In the genomic region with DNA sequence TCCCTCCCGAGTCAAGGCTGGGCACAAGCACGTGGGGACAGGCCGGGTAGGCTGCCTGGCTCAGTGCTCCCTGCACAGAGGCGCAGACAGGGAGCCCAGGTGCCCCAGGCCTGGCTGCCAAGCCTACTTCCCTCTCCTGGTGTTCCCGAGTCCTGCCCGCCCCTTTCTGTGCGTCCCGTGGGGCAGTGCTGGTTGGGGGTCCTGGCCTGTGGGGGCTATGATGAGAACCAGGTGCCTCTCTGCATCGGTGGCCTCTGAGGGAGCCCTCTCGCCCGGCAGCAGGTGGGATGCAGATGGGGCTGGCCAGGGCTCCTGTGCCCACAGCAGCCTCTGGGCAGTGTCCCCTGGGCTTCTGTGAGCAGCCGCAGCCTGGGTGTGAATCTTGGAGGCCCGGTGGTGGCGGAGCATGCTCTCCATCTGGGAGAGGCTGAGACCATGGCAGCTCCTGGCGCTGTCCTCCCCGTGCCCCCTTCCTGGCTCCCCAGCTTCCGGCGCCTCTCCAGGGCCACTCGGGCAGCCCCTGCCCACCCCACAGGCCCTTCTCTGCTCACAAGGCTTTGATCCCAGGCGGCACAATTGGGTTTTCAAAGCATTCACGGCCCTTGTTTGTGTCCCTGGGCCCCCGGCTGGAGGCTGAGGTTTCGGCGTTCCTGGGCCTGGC, we compare ENCODE assay signal across 1 cellular context.
TF ChIP-seq lines count a peak whose summit lies in the region.

No MANE protein-coding gene starts in this region.

TF ChIP-seq in HepG2, 621 proteins besides CTCF, POLR2A, EP300 and RAD21 (continued from another document and continues in another):
- TF ChIP-seq, protein P1, sequence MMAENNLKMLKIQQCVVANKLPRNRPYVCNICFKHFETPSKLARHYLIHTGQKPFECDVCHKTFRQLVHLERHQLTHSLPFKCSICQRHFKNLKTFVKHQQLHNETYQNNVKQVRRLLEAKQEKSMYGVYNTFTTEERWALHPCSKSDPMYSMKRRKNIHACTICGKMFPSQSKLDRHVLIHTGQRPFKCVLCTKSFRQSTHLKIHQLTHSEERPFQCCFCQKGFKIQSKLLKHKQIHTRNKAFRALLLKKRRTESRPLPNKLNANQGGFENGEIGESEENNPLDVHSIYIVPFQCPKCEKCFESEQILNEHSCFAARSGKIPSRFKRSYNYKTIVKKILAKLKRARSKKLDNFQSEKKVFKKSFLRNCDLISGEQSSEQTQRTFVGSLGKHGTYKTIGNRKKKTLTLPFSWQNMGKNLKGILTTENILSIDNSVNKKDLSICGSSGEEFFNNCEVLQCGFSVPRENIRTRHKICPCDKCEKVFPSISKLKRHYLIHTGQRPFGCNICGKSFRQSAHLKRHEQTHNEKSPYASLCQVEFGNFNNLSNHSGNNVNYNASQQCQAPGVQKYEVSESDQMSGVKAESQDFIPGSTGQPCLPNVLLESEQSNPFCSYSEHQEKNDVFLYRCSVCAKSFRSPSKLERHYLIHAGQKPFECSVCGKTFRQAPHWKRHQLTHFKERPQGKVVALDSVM (CRISPR knock-in tag; IDR thresholded peaks at IDR 0.05), result 0 out of 2 replicates have a peak, but pooled peaks have one; percentile 12
- TF ChIP-seq PCBP1 (IDR thresholded peaks at IDR 0.05; ENCODE audit: borderline replicate concordance, low read depth, low read length) (peak; percentile 40), EHMT2 (IDR thresholded peaks at IDR 0.05; ENCODE audit: borderline replicate concordance, low read depth, low read length) (no peak), CENPT (CRISPR knock-in tag; IDR thresholded peaks at IDR 0.05; ENCODE audit: low read depth) (no peak), HDAC6 (IDR thresholded peaks at IDR 0.05; ENCODE audit: low read depth, low read length) (no peak), HIVEP1 (CRISPR knock-in tag; IDR thresholded peaks at IDR 0.05) (no peak; the same call in 1 of the 2 replicates), PITX1 (CRISPR knock-in tag; IDR thresholded peaks at IDR 0.05) (no peak), ZNF3 (CRISPR knock-in tag; IDR thresholded peaks at IDR 0.05) (no peak), ZFP62 (CRISPR knock-in tag; IDR thresholded peaks at IDR 0.05) (no peak), ZIK1 (CRISPR knock-in tag; IDR thresholded peaks at IDR 0.05; ENCODE audit: borderline replicate concordance, low read depth) (no peak), CBX5 (CRISPR knock-in tag; IDR thresholded peaks at IDR 0.05; ENCODE audit: borderline replicate concordance) (no peak), ZNF274 (CRISPR knock-in tag; IDR thresholded peaks at IDR 0.05) (no peak), SP140L (CRISPR knock-in tag; IDR thresholded peaks at IDR 0.05; ENCODE audit: borderline replicate concordance) (no peak), CHCHD3 (CRISPR knock-in tag; IDR thresholded peaks at IDR 0.05) (no peak), REPIN1 (CRISPR knock-in tag; IDR thresholded peaks at IDR 0.05; ENCODE audit: borderline replicate concordance, low read depth) (no peak), ELF4 (CRISPR knock-in tag; IDR thresholded peaks at IDR 0.05; ENCODE audit: borderline replicate concordance) (no peak), ZFP36L2 (CRISPR knock-in tag; IDR thresholded peaks at IDR 0.05) (no peak), ZNF572 (CRISPR knock-in tag; IDR thresholded peaks at IDR 0.05) (no peak), ZNF713 (CRISPR knock-in tag; IDR thresholded peaks at IDR 0.05) (no peak), ZNF788 (CRISPR knock-in tag; IDR thresholded peaks at IDR 0.05; ENCODE audit: borderline replicate concordance) (peak; percentile 13; the same call in 1 of the 2 replicates)
- TF ChIP-seq, protein P2, sequence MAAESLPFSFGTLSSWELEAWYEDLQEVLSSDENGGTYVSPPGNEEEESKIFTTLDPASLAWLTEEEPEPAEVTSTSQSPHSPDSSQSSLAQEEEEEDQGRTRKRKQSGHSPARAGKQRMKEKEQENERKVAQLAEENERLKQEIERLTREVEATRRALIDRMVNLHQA (CRISPR knock-in tag; IDR thresholded peaks at IDR 0.05), result no peak
- TF ChIP-seq, protein P3, sequence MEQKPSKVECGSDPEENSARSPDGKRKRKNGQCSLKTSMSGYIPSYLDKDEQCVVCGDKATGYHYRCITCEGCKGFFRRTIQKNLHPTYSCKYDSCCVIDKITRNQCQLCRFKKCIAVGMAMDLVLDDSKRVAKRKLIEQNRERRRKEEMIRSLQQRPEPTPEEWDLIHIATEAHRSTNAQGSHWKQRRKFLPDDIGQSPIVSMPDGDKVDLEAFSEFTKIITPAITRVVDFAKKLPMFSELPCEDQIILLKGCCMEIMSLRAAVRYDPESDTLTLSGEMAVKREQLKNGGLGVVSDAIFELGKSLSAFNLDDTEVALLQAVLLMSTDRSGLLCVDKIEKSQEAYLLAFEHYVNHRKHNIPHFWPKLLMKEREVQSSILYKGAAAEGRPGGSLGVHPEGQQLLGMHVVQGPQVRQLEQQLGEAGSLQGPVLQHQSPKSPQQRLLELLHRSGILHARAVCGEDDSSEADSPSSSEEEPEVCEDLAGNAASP (CRISPR knock-in tag; IDR thresholded peaks at IDR 0.05; ENCODE audit: borderline replicate concordance), result peak; percentile 77; the same call in 1 of the 2 replicates
- TF ChIP-seq, protein P4, sequence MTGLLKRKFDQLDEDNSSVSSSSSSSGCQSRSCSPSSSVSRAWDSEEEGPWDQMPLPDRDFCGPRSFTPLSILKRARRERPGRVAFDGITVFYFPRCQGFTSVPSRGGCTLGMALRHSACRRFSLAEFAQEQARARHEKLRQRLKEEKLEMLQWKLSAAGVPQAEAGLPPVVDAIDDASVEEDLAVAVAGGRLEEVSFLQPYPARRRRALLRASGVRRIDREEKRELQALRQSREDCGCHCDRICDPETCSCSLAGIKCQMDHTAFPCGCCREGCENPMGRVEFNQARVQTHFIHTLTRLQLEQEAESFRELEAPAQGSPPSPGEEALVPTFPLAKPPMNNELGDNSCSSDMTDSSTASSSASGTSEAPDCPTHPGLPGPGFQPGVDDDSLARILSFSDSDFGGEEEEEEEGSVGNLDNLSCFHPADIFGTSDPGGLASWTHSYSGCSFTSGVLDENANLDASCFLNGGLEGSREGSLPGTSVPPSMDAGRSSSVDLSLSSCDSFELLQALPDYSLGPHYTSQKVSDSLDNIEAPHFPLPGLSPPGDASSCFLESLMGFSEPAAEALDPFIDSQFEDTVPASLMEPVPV (CRISPR knock-in tag; IDR thresholded peaks at IDR 0.05), result no peak
- TF ChIP-seq, protein P5, sequence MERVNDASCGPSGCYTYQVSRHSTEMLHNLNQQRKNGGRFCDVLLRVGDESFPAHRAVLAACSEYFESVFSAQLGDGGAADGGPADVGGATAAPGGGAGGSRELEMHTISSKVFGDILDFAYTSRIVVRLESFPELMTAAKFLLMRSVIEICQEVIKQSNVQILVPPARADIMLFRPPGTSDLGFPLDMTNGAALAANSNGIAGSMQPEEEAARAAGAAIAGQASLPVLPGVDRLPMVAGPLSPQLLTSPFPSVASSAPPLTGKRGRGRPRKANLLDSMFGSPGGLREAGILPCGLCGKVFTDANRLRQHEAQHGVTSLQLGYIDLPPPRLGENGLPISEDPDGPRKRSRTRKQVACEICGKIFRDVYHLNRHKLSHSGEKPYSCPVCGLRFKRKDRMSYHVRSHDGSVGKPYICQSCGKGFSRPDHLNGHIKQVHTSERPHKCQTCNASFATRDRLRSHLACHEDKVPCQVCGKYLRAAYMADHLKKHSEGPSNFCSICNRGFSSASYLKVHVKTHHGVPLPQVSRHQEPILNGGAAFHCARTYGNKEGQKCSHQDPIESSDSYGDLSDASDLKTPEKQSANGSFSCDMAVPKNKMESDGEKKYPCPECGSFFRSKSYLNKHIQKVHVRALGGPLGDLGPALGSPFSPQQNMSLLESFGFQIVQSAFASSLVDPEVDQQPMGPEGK (CRISPR knock-in tag; IDR thresholded peaks at IDR 0.05), result peak; percentile 94
- TF ChIP-seq, protein P6, sequence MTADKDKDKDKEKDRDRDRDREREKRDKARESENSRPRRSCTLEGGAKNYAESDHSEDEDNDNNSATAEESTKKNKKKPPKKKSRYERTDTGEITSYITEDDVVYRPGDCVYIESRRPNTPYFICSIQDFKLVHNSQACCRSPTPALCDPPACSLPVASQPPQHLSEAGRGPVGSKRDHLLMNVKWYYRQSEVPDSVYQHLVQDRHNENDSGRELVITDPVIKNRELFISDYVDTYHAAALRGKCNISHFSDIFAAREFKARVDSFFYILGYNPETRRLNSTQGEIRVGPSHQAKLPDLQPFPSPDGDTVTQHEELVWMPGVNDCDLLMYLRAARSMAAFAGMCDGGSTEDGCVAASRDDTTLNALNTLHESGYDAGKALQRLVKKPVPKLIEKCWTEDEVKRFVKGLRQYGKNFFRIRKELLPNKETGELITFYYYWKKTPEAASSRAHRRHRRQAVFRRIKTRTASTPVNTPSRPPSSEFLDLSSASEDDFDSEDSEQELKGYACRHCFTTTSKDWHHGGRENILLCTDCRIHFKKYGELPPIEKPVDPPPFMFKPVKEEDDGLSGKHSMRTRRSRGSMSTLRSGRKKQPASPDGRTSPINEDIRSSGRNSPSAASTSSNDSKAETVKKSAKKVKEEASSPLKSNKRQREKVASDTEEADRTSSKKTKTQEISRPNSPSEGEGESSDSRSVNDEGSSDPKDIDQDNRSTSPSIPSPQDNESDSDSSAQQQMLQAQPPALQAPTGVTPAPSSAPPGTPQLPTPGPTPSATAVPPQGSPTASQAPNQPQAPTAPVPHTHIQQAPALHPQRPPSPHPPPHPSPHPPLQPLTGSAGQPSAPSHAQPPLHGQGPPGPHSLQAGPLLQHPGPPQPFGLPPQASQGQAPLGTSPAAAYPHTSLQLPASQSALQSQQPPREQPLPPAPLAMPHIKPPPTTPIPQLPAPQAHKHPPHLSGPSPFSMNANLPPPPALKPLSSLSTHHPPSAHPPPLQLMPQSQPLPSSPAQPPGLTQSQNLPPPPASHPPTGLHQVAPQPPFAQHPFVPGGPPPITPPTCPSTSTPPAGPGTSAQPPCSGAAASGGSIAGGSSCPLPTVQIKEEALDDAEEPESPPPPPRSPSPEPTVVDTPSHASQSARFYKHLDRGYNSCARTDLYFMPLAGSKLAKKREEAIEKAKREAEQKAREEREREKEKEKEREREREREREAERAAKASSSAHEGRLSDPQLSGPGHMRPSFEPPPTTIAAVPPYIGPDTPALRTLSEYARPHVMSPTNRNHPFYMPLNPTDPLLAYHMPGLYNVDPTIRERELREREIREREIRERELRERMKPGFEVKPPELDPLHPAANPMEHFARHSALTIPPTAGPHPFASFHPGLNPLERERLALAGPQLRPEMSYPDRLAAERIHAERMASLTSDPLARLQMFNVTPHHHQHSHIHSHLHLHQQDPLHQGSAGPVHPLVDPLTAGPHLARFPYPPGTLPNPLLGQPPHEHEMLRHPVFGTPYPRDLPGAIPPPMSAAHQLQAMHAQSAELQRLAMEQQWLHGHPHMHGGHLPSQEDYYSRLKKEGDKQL (CRISPR knock-in tag; IDR thresholded peaks at IDR 0.05; ENCODE audit: low read depth), result peak; percentile 52; the same call in 1 of the 2 replicates
- TF ChIP-seq, protein P7, sequence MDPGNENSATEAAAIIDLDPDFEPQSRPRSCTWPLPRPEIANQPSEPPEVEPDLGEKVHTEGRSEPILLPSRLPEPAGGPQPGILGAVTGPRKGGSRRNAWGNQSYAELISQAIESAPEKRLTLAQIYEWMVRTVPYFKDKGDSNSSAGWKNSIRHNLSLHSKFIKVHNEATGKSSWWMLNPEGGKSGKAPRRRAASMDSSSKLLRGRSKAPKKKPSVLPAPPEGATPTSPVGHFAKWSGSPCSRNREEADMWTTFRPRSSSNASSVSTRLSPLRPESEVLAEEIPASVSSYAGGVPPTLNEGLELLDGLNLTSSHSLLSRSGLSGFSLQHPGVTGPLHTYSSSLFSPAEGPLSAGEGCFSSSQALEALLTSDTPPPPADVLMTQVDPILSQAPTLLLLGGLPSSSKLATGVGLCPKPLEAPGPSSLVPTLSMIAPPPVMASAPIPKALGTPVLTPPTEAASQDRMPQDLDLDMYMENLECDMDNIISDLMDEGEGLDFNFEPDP (CRISPR knock-in tag; conservative IDR thresholded peaks at IDR 0.05), result 0 out of 2 replicates have a peak, but pooled peaks have one; percentile 73
- TF ChIP-seq, protein P8, sequence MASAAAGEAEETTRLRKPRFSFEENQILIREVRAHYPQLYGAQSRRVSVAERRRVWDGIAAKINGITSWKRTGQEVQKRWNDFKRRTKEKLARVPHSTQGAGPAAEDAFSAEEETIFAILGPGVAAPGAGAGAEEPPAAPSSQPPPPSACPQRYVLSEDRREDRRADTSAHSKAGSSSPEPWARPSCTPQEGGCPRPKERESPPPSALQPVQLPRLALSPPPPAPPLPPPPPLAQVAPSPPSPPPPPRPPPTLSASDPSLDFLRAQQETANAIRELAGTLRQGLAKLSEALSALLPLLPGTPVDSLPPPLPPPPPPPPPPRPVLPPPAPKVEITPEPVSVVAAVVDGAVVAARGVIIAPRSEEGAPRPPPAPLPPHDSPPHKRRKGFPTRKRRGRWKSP (CRISPR knock-in tag; IDR thresholded peaks at IDR 0.05), result no peak
- TF ChIP-seq, protein P9, sequence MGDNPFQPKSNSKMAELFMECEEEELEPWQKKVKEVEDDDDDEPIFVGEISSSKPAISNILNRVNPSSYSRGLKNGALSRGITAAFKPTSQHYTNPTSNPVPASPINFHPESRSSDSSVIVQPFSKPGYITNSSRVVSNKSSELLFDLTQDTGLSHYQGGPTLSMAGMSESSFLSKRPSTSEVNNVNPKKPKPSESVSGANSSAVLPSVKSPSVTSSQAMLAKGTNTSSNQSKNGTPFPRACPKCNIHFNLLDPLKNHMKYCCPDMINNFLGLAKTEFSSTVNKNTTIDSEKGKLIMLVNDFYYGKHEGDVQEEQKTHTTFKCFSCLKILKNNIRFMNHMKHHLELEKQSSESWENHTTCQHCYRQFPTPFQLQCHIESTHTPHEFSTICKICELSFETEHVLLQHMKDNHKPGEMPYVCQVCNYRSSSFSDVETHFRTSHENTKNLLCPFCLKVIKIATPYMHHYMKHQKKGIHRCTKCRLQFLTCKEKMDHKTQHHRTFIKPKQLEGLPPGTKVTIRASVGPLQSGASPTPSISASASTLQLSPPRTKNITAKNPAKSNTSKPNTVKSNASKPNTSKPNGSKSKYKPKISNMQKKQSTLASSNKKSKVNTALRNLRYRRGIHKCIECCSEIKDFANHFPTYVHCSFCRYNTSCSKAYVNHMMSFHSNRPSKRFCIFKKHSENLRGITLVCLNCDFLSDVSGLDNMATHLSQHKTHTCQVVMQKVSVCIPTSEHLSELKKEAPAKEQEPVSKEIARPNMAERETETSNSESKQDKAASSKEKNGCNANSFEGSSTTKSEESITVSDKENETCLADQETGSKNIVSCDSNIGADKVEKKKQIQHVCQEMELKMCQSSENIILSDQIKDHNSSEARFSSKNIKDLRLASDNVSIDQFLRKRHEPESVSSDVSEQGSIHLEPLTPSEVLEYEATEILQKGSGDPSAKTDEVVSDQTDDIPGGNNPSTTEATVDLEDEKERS (CRISPR knock-in tag; IDR thresholded peaks at IDR 0.05), result no peak
- TF ChIP-seq, protein P10, sequence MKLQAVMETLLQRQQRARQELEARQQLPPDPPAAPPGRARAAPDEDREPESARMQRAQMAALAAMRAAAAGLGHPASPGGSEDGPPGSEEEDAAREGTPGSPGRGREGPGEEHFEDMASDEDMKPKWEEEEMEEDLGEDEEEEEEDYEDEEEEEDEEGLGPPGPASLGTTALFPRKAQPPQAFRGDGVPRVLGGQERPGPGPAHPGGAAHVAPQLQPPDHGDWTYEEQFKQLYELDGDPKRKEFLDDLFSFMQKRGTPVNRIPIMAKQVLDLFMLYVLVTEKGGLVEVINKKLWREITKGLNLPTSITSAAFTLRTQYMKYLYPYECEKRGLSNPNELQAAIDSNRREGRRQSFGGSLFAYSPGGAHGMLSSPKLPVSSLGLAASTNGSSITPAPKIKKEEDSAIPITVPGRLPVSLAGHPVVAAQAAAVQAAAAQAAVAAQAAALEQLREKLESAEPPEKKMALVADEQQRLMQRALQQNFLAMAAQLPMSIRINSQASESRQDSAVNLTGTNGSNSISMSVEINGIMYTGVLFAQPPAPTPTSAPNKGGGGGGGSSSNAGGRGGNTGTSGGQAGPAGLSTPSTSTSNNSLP (IDR thresholded peaks at IDR 0.05; ENCODE audit: low read depth, low read length), result no peak
